ENCODE assay signal across 1 cellular context in the genomic region with DNA sequence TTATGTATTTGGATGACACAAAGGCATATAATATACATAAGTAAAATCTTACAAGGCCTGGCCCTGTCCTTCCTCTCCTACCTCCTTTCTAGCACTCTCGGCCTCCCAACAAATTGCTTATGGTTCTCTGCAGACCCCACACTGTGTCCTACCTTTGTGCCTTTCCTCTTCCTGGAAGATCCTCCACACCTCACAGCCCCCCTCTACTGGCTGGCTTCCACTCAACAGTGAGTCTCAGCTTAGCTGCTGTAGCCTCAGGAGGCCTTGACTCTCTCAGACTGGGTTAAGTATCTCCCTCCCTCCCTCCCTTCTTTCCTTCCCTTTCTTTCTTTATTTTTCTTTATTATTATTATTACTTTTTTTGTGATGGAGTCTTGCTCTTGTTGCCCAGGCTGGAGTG.
TF ChIP-seq lines count a peak whose summit lies in the region.

No MANE protein-coding gene starts in this region.

TF ChIP-seq in HepG2, 621 proteins besides CTCF, POLR2A, EP300 and RAD21:
- TF ChIP-seq STAG1 (CRISPR knock-in tag; IDR thresholded peaks at IDR 0.05) (peak; percentile 37; the same call in 1 of the 2 replicates), ZNF331 (CRISPR knock-in tag; IDR thresholded peaks at IDR 0.05) (no peak)
